ENCODE assay signal across 1 cellular context in genomic region chr13:76016799-76017198, GRCh38.
TF ChIP-seq lines count a peak whose summit lies in the region.

No MANE protein-coding gene starts in this region.

TF ChIP-seq in K562, 482 proteins besides CTCF, POLR2A, EP300 and RAD21 (continued from another document):
- TF ChIP-seq NKRF (IDR thresholded peaks at IDR 0.05; ENCODE audit: borderline replicate concordance) (no peak), PRDM10 (IDR thresholded peaks at IDR 0.05; ENCODE audit: partially characterized antibody) (peak; percentile 28)
TF ChIP-seq in K562: peak in this region for 2.
